ENCODE assay signal across 8 cellular contexts in genomic region chrX:25015486-25016360, GRCh38. TPM values are rescaled to one million over a fixed set of nuclear protein-coding genes. Genes with fewer than 3 reads are reported as not detected.
DNase-seq lines count a peak whose midpoint lies in the region; ATAC-seq and TF ChIP-seq lines count a peak whose summit lies in the region.

Gene ARX (minus strand): TSS chrX:25015965. CDS start chrX:25015737, 228 bp downstream.

- ATAC-seq in GM21515 (IDR thresholded peaks at IDR 0.05; ENCODE audit: unreplicated experiment) = no peak

- H3K27ac ChIP-seq in HUES48 (ENCODE audit: low read depth, low read length) (no peak within 1 kb of the TSS), spleen (no peak within 1 kb of the TSS)

- no peak within 1 kb of the TSS for H3K9ac ChIP-seq in HUES48 (ENCODE audit: low read depth, low read length)

- DNase-seq in NCI-H524 (lab: John Stamatoyannopoulos, UW) (peak; percentile 26 to 74), NCI-H524 treated with DMSO at 0.1 percent for 48 hours (lab: John Stamatoyannopoulos, UW) (no peak), astrocyte of the cerebellum (ENCODE audit: low read depth) (peak; percentile 15), spleen (no peak)
- DNase-seq in stimulated activated CD4-positive, alpha-beta T cell treated with anti-CD3 and anti-CD28 coated beads, Interleukin-4, amount 100 ng/mL, for 1 hour = peak; percentile 40

- H3K36me3 ChIP-seq in HUES48 (ENCODE audit: control insufficient read depth, insufficient read depth, low read length) (no peaks in the 10 kb centered on the region), spleen (no peaks in the 10 kb centered on the region)

- H3K4me1 ChIP-seq in HUES48 (ENCODE audit: control insufficient read depth, insufficient read depth, low read length) (peaks cover 80% of the 10 kb centered on the region), spleen (peaks cover 3 to 56% (median 24%) of the 10 kb centered on the region in 6 donors)

- no peak for TF ChIP-seq CTCF in astrocyte of the cerebellum (IDR thresholded peaks at IDR 0.05; ENCODE audit: low read depth, low read length, missing control alignments)
- TF ChIP-seq CTCF in spleen (IDR thresholded peaks at IDR 0.05 in 8 of 11, conservative IDR thresholded peaks at IDR 0.05 in 3 of 11) = no peak

- H3K9me3 ChIP-seq in HUES48 (ENCODE audit: control insufficient read depth, insufficient read depth, low read length) (no peaks in the 10 kb centered on the region), iPS-18c (ENCODE audit: control insufficient read depth, insufficient read depth, low read length) (no peaks in the 10 kb centered on the region), spleen (peaks cover 0 to 6% (median 0%) of the 10 kb centered on the region in 8 donors)

- in situ Hi-C loops in astrocyte of the cerebellum (cut with HindIII; ENCODE audit: low sequenced_read_pairs) = no loop called here

- peak within 1 kb of the TSS; percentile 54 for H3K4me3 ChIP-seq in HUES48 (ENCODE audit: low read depth, low read length)
- no peak within 1 kb of the TSS for H3K4me3 ChIP-seq in astrocyte of the cerebellum (ENCODE audit: low read depth, low read length)
- H3K4me3 ChIP-seq in iPS-18c (ENCODE audit: insufficient read depth, low read depth, low read length) = peak within 1 kb of the TSS; percentile 38
- H3K4me3 ChIP-seq in spleen = peak within 1 kb of the TSS in 1 of 8 donors; percentile 44

- no peak for TF ChIP-seq POLR2A in spleen (IDR thresholded peaks at IDR 0.05)

- 5 to 34% (median 9%) methylated on average over 14 to 58 of the region's 58 CpGs for WGBS in spleen, 5 donors

- peaks cover 98% of the 10 kb centered on the region for H3K27me3 ChIP-seq in HUES48 (ENCODE audit: control insufficient read depth, insufficient read depth, low read length)
- peaks cover 8 to 99% (median 92%) of the 10 kb centered on the region in 7 donors for H3K27me3 ChIP-seq in spleen (replicated peaks in 1 of 7)

- intact Hi-C loops in spleen (cut with DNase I; ENCODE audit: low total_unique reads) = no loop called here

RNA-seq across cellular contexts. Expression of gene ARX, which starts in this region (rescaled TPM):
- total RNA-seq in spleen = under 1 TPM in 2 of 7 donors, not detected in 5; 0.26 to 0.32 TPM
- not detected for polyA plus RNA-seq in spleen

Comparison
In these comparisons a context has a peak if more than half of its experiments do, and no peak if none do; other contexts are left out.
1. DNase-seq: peak in NCI-H524 (2 of 2), astrocyte of the cerebellum (single experiment) and stimulated activated CD4-positive, alpha-beta T cell treated with anti-CD3 and anti-CD28 coated beads, Interleukin-4, amount 100 ng/mL, for 1 hour (single experiment); none in NCI-H524 treated with DMSO at 0.1 percent for 48 hours (single experiment) and spleen (single experiment).